1 cellular context compared by ENCODE assay signal in genomic region chr17:15934866-15935265, GRCh38.
TF ChIP-seq lines count a peak whose summit lies in the region.

No MANE protein-coding gene starts in this region.

TF ChIP-seq in A549, 52 proteins besides CTCF, POLR2A, EP300 and RAD21 (continued from another document):
- TF ChIP-seq E2F6 (IDR thresholded peaks at IDR 0.05; ENCODE audit: borderline replicate concordance, low read depth) (no peak), EHMT2 (IDR thresholded peaks at IDR 0.05; ENCODE audit: low read depth) (no peak), POLR2AphosphoS2 (conservative IDR thresholded peaks at IDR 0.05; ENCODE audit: low read length) (no peak), PBX3 (IDR thresholded peaks at IDR 0.05) (no peak), ELK1 (IDR thresholded peaks at IDR 0.05; ENCODE audit: low read depth, low read length) (no peak)
TF ChIP-seq in A549: peak in this region for 0.
